ENCODE assay signal across 10 cellular contexts in the genomic region with DNA sequence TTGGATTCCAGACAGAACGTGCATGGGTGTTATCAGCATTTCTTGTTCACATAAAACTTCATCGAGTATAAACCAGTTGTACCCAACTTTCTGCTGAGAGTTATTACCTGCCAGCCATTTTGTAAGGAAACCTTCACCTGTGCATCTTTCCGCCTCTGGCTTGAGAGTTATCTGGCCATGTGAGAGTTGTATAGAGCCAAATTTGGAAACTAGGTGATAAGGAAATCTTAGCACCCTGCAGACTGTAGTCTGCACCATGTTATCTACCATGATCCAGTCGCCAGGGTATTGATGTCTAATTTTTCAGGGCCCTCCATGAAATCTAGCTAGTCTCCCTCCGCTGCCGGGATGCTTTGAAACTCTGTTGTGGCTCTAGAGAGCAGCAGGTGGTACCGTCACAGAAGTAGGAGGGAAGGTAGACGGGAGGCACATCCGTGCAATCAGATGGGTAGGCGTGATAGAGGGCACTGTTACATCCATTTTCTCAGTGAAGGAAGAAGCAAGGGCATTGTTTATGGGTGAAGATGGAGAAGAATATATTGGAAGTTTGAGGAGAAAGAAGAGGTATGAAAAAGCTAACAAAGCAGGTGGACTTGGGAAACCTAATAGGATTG. TPM values are rescaled to one million over a fixed set of nuclear protein-coding genes. Genes with fewer than 3 reads are reported as not detected.
DNase-seq lines count a peak whose midpoint lies in the region; TF ChIP-seq lines count a peak whose summit lies in the region.
"Had no signal": no experiment of that assay in that cellular context is flagged by ENCODE, and none has a peak within 500 bp of the region (broad histone marks: within the 10 kb centered on the region; RNA-seq: fewer than 3 reads in every experiment).

No MANE protein-coding gene starts in this region.

- no peak overlapping the region for H3K4me3 Mint-ChIP-seq in CD4-positive, alpha-beta memory T cell

- POLR2A ChIA-PET in CD4-positive, alpha-beta memory T cell (lab: Charles Lee; ENCODE audit: partially characterized antibody), result interaction anchor here (1.8 to 3.0 kb wide), 4 partner anchors 46 to 218 kb away, joined by 4 to 26 read pairs (median 14); partner anchors contain the start of genes PI4K2B, SEPSECS and ZCCHC4

- intact Hi-C loops in CD4-positive, alpha-beta memory T cell (cut with micrococcal nuclease), result loop anchor here (5.0 to 10.0 kb wide), 3 partner anchors 793 to 1214 kb away; partner anchors contain the start of gene DHX15
- intact Hi-C loops in esophagus muscularis mucosa (cut with DNase I), result loop anchor here (10.0 kb wide), 1 partner anchor 203 kb away; no protein-coding TSS in a partner anchor
- intact Hi-C loops in posterior vena cava (cut with DNase I), result no loop called here

- peaks cover 3 to 13% (median 10%) of the 10 kb centered on the region in 4 donors for H3K4me1 Mint-ChIP-seq in CD4-positive, alpha-beta memory T cell

- H3K9ac ChIP-seq in NT2/D1 (ENCODE audit: insufficient read length, low read depth) (peak overlapping the region; percentile 96), trophoblast cell (ENCODE audit: low read length) (no peak overlapping the region)

- peak overlapping the region; percentile 96 for H3K4me2 ChIP-seq in trophoblast cell (ENCODE audit: low read length)

- H3K27ac ChIP-seq in CD4-positive, alpha-beta memory T cell (ENCODE audit: low read depth, low read length), result peak overlapping the region; percentile 73
- H3K27ac ChIP-seq in esophagus muscularis mucosa (replicated peaks in 1 of 4), result no peak overlapping the region
- no peak overlapping the region for H3K27ac ChIP-seq in trophoblast cell (ENCODE audit: low read depth, low read length)

- peaks cover 9% of the 10 kb centered on the region for H3K36me3 ChIP-seq in CD4-positive, alpha-beta memory T cell (ENCODE audit: insufficient read depth, low read length)
- peaks cover 33% of the 10 kb centered on the region for H3K36me3 ChIP-seq in NT2/D1 (ENCODE audit: insufficient read depth, insufficient read length, low read length)
- peaks cover 14 to 29% (median 19%) of the 10 kb centered on the region in 4 donors for H3K36me3 ChIP-seq in esophagus muscularis mucosa
- H3K36me3 ChIP-seq in trophoblast cell (ENCODE audit: control insufficient read depth in 1 of 2, insufficient read depth in 2 of 2, low read length in 2 of 2), result peaks cover 5 to 7% of the 10 kb centered on the region in 2 experiments

- CTCF ChIA-PET in CD4-positive, alpha-beta memory T cell (lab: Charles Lee; ENCODE audit: partially characterized antibody), result interaction anchor here (4.2 kb wide), 2 partner anchors 11 to 66 kb away, joined by 22 to 29 read pairs; partner anchors contain the start of gene ZCCHC4

- H2AFZ ChIP-seq in trophoblast cell (ENCODE audit: insufficient read depth, low read length, poor library complexity), result no peak overlapping the region

- peaks cover 24% of the 10 kb centered on the region for H3K4me1 ChIP-seq in CD4-positive, alpha-beta memory T cell (ENCODE audit: insufficient read depth, low read length)
- peaks cover 6% of the 10 kb centered on the region for H3K4me1 ChIP-seq in NT2/D1 (ENCODE audit: insufficient read depth, insufficient read length)
- peaks cover 0 to 35% (median 23%) of the 10 kb centered on the region in 4 donors for H3K4me1 ChIP-seq in esophagus muscularis mucosa
- H3K4me1 ChIP-seq in trophoblast cell (ENCODE audit: control insufficient read depth in 1 of 2, insufficient read depth in 2 of 2, low read length in 2 of 2), result peaks cover 3 to 6% of the 10 kb centered on the region in 2 experiments

- H3K9me3 Mint-ChIP-seq in CD4-positive, alpha-beta memory T cell, result no peaks in the 10 kb centered on the region

- no peak for TF ChIP-seq POLR2A in esophagus muscularis mucosa (IDR thresholded peaks at IDR 0.05; ENCODE audit: low read depth)

- H3K36me3 Mint-ChIP-seq in CD4-positive, alpha-beta memory T cell, result peaks cover 19 to 23% of the 10 kb centered on the region in 2 donors

- no peak overlapping the region for H3K18ac ChIP-seq in trophoblast cell (ENCODE audit: low read length)

- H2BK5ac ChIP-seq in trophoblast cell (ENCODE audit: low read depth, low read length, poor library complexity), result no peak overlapping the region

- H3K27me3 ChIP-seq in CD4-positive, alpha-beta memory T cell (ENCODE audit: insufficient read depth, low read length), result no peaks in the 10 kb centered on the region
- H3K27me3 ChIP-seq in NT2/D1 (ENCODE audit: insufficient read depth, insufficient read length), result no peaks in the 10 kb centered on the region
- no peaks in the 10 kb centered on the region for H3K27me3 ChIP-seq in esophagus muscularis mucosa
- H3K27me3 ChIP-seq in trophoblast cell (ENCODE audit: insufficient read depth, low read length), result no peaks in the 10 kb centered on the region

- peak overlapping the region in 1 of 7 donors; percentile 89 for H3K27ac Mint-ChIP-seq in CD4-positive, alpha-beta memory T cell

- no peak for TF ChIP-seq CTCF in esophagus muscularis mucosa (IDR thresholded peaks at IDR 0.05)

- no peak overlapping the region for H4K91ac ChIP-seq in trophoblast cell (ENCODE audit: low read depth, low read length)

- H2BK120ac ChIP-seq in trophoblast cell (ENCODE audit: insufficient read depth, low read length, poor library complexity), result no peak overlapping the region

- no peak overlapping the region for H3K4ac ChIP-seq in trophoblast cell (ENCODE audit: low read depth, low read length)

- H4K12ac ChIP-seq in trophoblast cell (ENCODE audit: low read depth, low read length), result no peak overlapping the region

- WGBS in esophagus muscularis mucosa, result 85% methylated on average over 10 of the region's 10 CpGs
- no CpG with 5 or more reads among the region's 10 CpGs for WGBS in trophoblast cell (ENCODE audit: extremely low coverage, insufficient coverage, insufficient read length)

- no peak for TF ChIP-seq EP300 in esophagus muscularis mucosa (IDR thresholded peaks at IDR 0.05)

- no peak overlapping the region for H3K14ac ChIP-seq in trophoblast cell (ENCODE audit: low read length)

- H2AK5ac ChIP-seq in trophoblast cell (ENCODE audit: low read length), result no peak overlapping the region

- H3K79me1 ChIP-seq in trophoblast cell (ENCODE audit: low read length), result peaks cover 10% of the 10 kb centered on the region

- H3K9me3 ChIP-seq in CD4-positive, alpha-beta memory T cell (ENCODE audit: control insufficient read depth in 1 of 2, low read length in 2 of 2), result no peaks in the 10 kb centered on the region
- H3K9me3 ChIP-seq in NT2/D1 (ENCODE audit: insufficient read depth, low read length) (no peaks in the 10 kb centered on the region), esophagus muscularis mucosa (no peaks in the 10 kb centered on the region), trophoblast cell (ENCODE audit: insufficient read depth, low read depth, low read length) (no peaks in the 10 kb centered on the region)

- peaks cover 11% of the 10 kb centered on the region for H3K79me2 ChIP-seq in trophoblast cell (ENCODE audit: control insufficient read depth, insufficient read depth, low read length, poor library complexity)

- no peak for DNase-seq in CD4-positive, alpha-beta memory T cell
- no peak for DNase-seq in NT2/D1 (ENCODE audit: low read depth, low spot score)
- no peak for DNase-seq in esophagus muscularis mucosa (ENCODE audit: extremely low spot score)
- no peak for DNase-seq in trophoblast cell
- DNase-seq in posterior vena cava (ENCODE audit: low spot score), result no peak
- no peak for DNase-seq in NAMALWA (ENCODE audit: low spot score)
- DNase-seq in T1000 (lab: John Stamatoyannopoulos, UW), result no peak
- no peak for DNase-seq in HT-29 (ENCODE audit: low spot score)
- DNase-seq: activated CD4-positive, alpha-beta T cell treated with anti-CD3 and anti-CD28 coated beads, Interleukin-2, amount 50 U/mL, for 48 hours; NCI-H2227 treated with DMSO at 0.1 percent for 48 hours had no signal

- H3K27me3 Mint-ChIP-seq in CD4-positive, alpha-beta memory T cell, result no peaks in the 10 kb centered on the region

- H4K8ac ChIP-seq in trophoblast cell (ENCODE audit: low read depth, low read length), result no peak overlapping the region

- H3K4me3 ChIP-seq in CD4-positive, alpha-beta memory T cell (ENCODE audit: low read length in 2 of 2), result peak overlapping the region; percentile 57 to 95
- peak overlapping the region; percentile 87 for H3K4me3 ChIP-seq in NT2/D1 (ENCODE audit: insufficient read length, low read depth)
- peak overlapping the region; percentile 73 to 92 (median 84) for H3K4me3 ChIP-seq in esophagus muscularis mucosa
- H3K4me3 ChIP-seq in trophoblast cell (ENCODE audit: low read depth, low read length), result no peak overlapping the region

- no peak overlapping the region for H2BK12ac ChIP-seq in trophoblast cell (ENCODE audit: low read length)

- H3K23ac ChIP-seq in trophoblast cell (ENCODE audit: low read length), result no peak overlapping the region

RNA-seq across cellular contexts. Expression of gene ANAPC4, which starts 1.2 kb away (rescaled TPM):
- 10 to 100 TPM; 61.8 to 63.7 TPM for total RNA-seq in CD4-positive, alpha-beta memory T cell
- polyA plus RNA-seq in CD4-positive, alpha-beta memory T cell, result 10 to 100 TPM; 22.2 to 27.7 TPM
- total RNA-seq in esophagus muscularis mucosa (10 to 100 TPM; 17.2 to 25.3 (median 19.0) TPM), posterior vena cava (10 to 100 TPM; 23.3 to 26.1 TPM)
- polyA plus RNA-seq in trophoblast cell (2013), result 25.7 and 26.7 TPM in 2 replicates
- total RNA-seq in HT-29 (2014; rRNA removed; shearing (Covaris generic)), result 9.9 and 14.0 TPM in 2 replicates

Comparison
In these comparisons a context has a peak if more than half of its experiments do, and no peak if none do; other contexts are left out.
1. intact Hi-C loops: an anchor here in CD4-positive, alpha-beta memory T cell (5.0 to 10.0 kb wide) and esophagus muscularis mucosa (10.0 kb wide); none called in posterior vena cava.